In the genomic region with DNA sequence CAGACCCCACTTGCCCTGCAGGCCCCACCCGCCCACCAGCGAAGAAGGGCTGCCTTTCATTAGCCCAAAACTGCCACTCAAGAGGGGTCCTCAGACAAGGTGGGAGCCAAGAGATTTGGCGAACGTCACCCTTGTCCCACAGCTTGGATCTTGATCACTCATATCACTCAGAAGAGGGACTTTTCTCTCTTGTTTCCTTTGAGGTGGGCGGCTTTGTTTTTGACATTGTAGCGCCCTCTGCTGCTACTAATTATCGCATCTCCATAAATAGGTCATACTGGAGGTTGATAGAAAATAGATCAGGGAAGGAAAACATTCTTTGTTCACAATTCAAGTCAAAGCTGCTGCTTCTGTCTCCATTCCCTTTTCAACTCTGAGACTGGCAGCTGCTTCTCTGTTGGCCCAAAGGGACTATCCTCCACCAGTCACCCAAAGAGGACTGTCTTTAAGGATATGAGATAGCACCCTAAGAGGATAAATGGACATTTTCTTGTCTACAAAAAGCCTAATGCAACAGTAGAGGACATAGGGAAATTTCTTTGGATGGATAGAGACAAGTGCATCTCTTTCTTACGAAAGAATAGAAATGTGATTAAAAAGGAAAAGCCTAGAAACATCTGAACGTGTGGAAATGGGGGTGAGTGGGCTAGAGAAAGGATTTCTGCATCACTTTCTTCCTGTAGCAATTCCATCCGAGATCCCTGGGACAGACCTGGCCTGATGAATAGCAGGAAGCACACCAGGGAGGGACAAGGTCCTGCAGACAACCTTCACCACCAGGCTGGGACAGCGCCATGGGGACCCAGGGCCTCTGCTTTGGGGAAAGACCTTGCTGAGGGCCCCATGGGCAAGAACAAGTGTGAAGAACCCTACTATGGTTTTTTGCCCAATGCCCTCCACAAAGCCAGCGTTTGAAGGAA, we compare ENCODE assay signal across 8 cellular contexts.
DNase-seq lines count a peak whose midpoint lies in the region; ATAC-seq, FAIRE-seq and TF ChIP-seq lines count a peak whose summit lies in the region.

No MANE protein-coding gene starts in this region.

- no peak for ATAC-seq in Panc1
- ATAC-seq in activated naive CD8-positive, alpha-beta T cell treated with anti-CD3 and anti-CD28 coated beads, Interleukin-2, amount 50 U/mL, for 24 hours: no peak

- H3K4me1 Mint-ChIP-seq in activated naive CD8-positive, alpha-beta T cell treated with anti-CD3 and anti-CD28 coated beads, Interleukin-2, amount 50 U/mL, for 24 hours: peaks cover 49% of the 10 kb centered on the region

- H3K79me2 ChIP-seq in neural cell (replicated peaks; ENCODE audit: insufficient read depth, low read length): no peaks in the 10 kb centered on the region

- CTCF ChIA-PET in AG04449 (lab: Yijun Ruan, JAX): interaction anchor here (0.7 to 16.1 kb wide), 30 partner anchors 8 to 249 kb away, joined by 3 to 332 read pairs (median 5); no protein-coding TSS in a partner anchor
- CTCF ChIA-PET in Panc1 (lab: Charles Lee): interaction anchor here (0.5 to 0.7 kb wide), 2 partner anchors 75 to 83 kb away, joined by 4 to 5 read pairs; no protein-coding TSS in a partner anchor

- TF ChIP-seq CTCF in AG04449 (IDR thresholded peaks at IDR 0.05; ENCODE audit: insufficient read depth, low read length, missing control alignments): peak; percentile 36
- TF ChIP-seq CTCF in Panc1 (IDR thresholded peaks at IDR 0.05): peak; percentile 58
- peak; percentile 19 to 70 (median 54) for TF ChIP-seq CTCF in esophagus squamous epithelium (IDR thresholded peaks at IDR 0.05)
- TF ChIP-seq CTCF in neural cell (IDR thresholded peaks at IDR 0.05; ENCODE audit: poor library complexity, severe bottlenecking): peak; percentile 63

- no peaks in the 10 kb centered on the region for H3K9me2 ChIP-seq in neural cell (ENCODE audit: insufficient read depth, low read length)

- H3K9ac ChIP-seq in neural cell (ENCODE audit: low read length): no peak overlapping the region

- H3K4me3 Mint-ChIP-seq in activated naive CD8-positive, alpha-beta T cell treated with anti-CD3 and anti-CD28 coated beads, Interleukin-2, amount 50 U/mL, for 24 hours: no peak overlapping the region

- no peaks in the 10 kb centered on the region for H4K20me1 ChIP-seq in neural cell (ENCODE audit: insufficient read depth)

- DNase-seq in AG04449 (ENCODE audit: low read depth, low spot score): no peak
- peak; percentile 42 for DNase-seq in GM12891 (ENCODE audit: insufficient read length, low spot score)
- DNase-seq in HPDE6-E6E7 (ENCODE audit: extremely low spot score): peak; percentile 26
- no peak for DNase-seq in Panc1 (ENCODE audit: low read depth, low spot score)
- no peak for DNase-seq in esophagus squamous epithelium (lab: John Stamatoyannopoulos, UW)
- DNase-seq in islet precursor cell: no peak
- no peak for DNase-seq in activated naive CD8-positive, alpha-beta T cell treated with anti-CD3 and anti-CD28 coated beads, Interleukin-2, amount 50 U/mL, for 24 hours

- H3F3A ChIP-seq in neural cell (ENCODE audit: insufficient read depth, low read length, poor library complexity, severe bottlenecking): no peaks in the 10 kb centered on the region

- H3K27me3 ChIP-seq in Panc1 (ENCODE audit: control insufficient read depth, insufficient read depth, low read length) (no peaks in the 10 kb centered on the region; the same call in none of the 2 replicates), esophagus squamous epithelium (peaks cover 0 to 31% (median 0%) of the 10 kb centered on the region in 4 donors), neural cell (ENCODE audit: insufficient read depth, low read depth, low read length) (no peaks in the 10 kb centered on the region)

- H2AFZ ChIP-seq in neural cell (ENCODE audit: low read depth, low read length): no peak overlapping the region

- TF ChIP-seq EP300 in neural cell (conservative IDR thresholded peaks at IDR 0.05; ENCODE audit: poor library complexity, severe bottlenecking): no peak

- POLR2A ChIA-PET in AG04449 (lab: Yijun Ruan, JAX): no interaction called here
- POLR2A ChIA-PET in Panc1 (lab: Charles Lee): no interaction called here

- BruUV-seq in Panc1 (replicated peaks; lab: Mats Ljungman, UMichigan): no TSS peak

- in situ Hi-C loops in Panc1 (cut with HindIII; ENCODE audit: low pct_unique_long_range_greater_than_20kb, low sequenced_read_pairs): no loop called here

- H3K9me3 Mint-ChIP-seq in activated naive CD8-positive, alpha-beta T cell treated with anti-CD3 and anti-CD28 coated beads, Interleukin-2, amount 50 U/mL, for 24 hours: no peaks in the 10 kb centered on the region

- WGBS in esophagus squamous epithelium, 2 donors: 56 to 58% methylated on average over 9 to 12 of the region's 12 CpGs

- FAIRE-seq in GM12891 (lab: Jason Lieb, UNC): peak; percentile 85

- no peak overlapping the region for H3K4me2 ChIP-seq in neural cell (ENCODE audit: low read length)

- H3K27ac ChIP-seq in Panc1 (ENCODE audit: low read length): no peak overlapping the region
- no peak overlapping the region for H3K27ac ChIP-seq in esophagus squamous epithelium
- H3K27ac ChIP-seq in neural cell (ENCODE audit: low read length): no peak overlapping the region

- H3K4me3 ChIP-seq in AG04449 (ENCODE audit: low read depth, low read length) (no peak overlapping the region), Panc1 (ENCODE audit: low read depth in 2 of 2, low read length in 2 of 2) (no peak overlapping the region), esophagus squamous epithelium (no peak overlapping the region), neural cell (ENCODE audit: low read length) (no peak overlapping the region)

- H3K36me3 Mint-ChIP-seq in activated naive CD8-positive, alpha-beta T cell treated with anti-CD3 and anti-CD28 coated beads, Interleukin-2, amount 50 U/mL, for 24 hours (ENCODE audit: low read depth): no peaks in the 10 kb centered on the region

- intact Hi-C loops in Panc1 (cut with micrococcal nuclease; ENCODE audit: unreplicated experiment): loop anchor here (2.0 to 10.0 kb wide), 2 partner anchors 86 to 158 kb away; no protein-coding TSS in a partner anchor
- intact Hi-C loops in esophagus squamous epithelium (cut with DNase I): loop anchor here (5.0 to 10.0 kb wide), 2 partner anchors 81 to 148 kb away; no protein-coding TSS in a partner anchor

- H3K36me3 ChIP-seq in Panc1 (ENCODE audit: control insufficient read depth, insufficient read depth, low read length): no peaks in the 10 kb centered on the region
- H3K36me3 ChIP-seq in esophagus squamous epithelium: no peaks in the 10 kb centered on the region
- H3K36me3 ChIP-seq in neural cell (ENCODE audit: insufficient read depth, low read length): no peaks in the 10 kb centered on the region

- TF ChIP-seq RAD21 in neural cell (conservative IDR thresholded peaks at IDR 0.05): peak; percentile 68

- TF ChIP-seq POLR2A in GM12891 (IDR thresholded peaks at IDR 0.05; ENCODE audit: low read depth, low read length): no peak
- no peak for TF ChIP-seq POLR2A in esophagus squamous epithelium (IDR thresholded peaks at IDR 0.05)

- H3K27me3 Mint-ChIP-seq in activated naive CD8-positive, alpha-beta T cell treated with anti-CD3 and anti-CD28 coated beads, Interleukin-2, amount 50 U/mL, for 24 hours: no peaks in the 10 kb centered on the region

- no peaks in the 10 kb centered on the region for H3K4me1 ChIP-seq in Panc1 (ENCODE audit: control insufficient read depth, insufficient read depth, low read length)
- H3K4me1 ChIP-seq in esophagus squamous epithelium: peaks cover 0 to 46% (median 7%) of the 10 kb centered on the region in 3 donors

- H3K9me3 ChIP-seq in Panc1 (ENCODE audit: control insufficient read depth, insufficient read depth, low read depth, low read length): no peaks in the 10 kb centered on the region
- no peaks in the 10 kb centered on the region for H3K9me3 ChIP-seq in esophagus squamous epithelium
- no peaks in the 10 kb centered on the region for H3K9me3 ChIP-seq in neural cell (ENCODE audit: low read length)

- no peak overlapping the region for H3K27ac Mint-ChIP-seq in activated naive CD8-positive, alpha-beta T cell treated with anti-CD3 and anti-CD28 coated beads, Interleukin-2, amount 50 U/mL, for 24 hours

TF ChIP-seq in GM12891, 5 proteins besides CTCF, POLR2A, EP300 and RAD21:
- TF ChIP-seq POU2F2 (IDR thresholded peaks at IDR 0.05; ENCODE audit: low read depth, low read length): no peak
- TF ChIP-seq POLR2AphosphoS5 (IDR thresholded peaks at IDR 0.05; ENCODE audit: low read depth, low read length): no peak
- TF ChIP-seq SPI1 (IDR thresholded peaks at IDR 0.05; ENCODE audit: low read depth, low read length): no peak
- TF ChIP-seq TAF1 (IDR thresholded peaks at IDR 0.05; ENCODE audit: low read depth, low read length): no peak
- TF ChIP-seq PAX5 (IDR thresholded peaks at IDR 0.05; ENCODE audit: insufficient read depth, low read length, severe bottlenecking): no peak

TF ChIP-seq in neural cell, 6 proteins besides CTCF, POLR2A, EP300 and RAD21:
- TF ChIP-seq MXI1 (conservative IDR thresholded peaks at IDR 0.05; ENCODE audit: poor library complexity, severe bottlenecking) (no peak), EZH2 (IDR thresholded peaks at IDR 0.05; ENCODE audit: borderline replicate concordance, insufficient read depth, low read length, poor library complexity, severe bottlenecking) (no peak), SMC3 (conservative IDR thresholded peaks at IDR 0.05; ENCODE audit: poor library complexity) (peak; percentile 71)

Comparison
In these comparisons a context has a peak if more than half of its experiments do, and no peak if none do; other contexts are left out.
1. DNase-seq: peak in GM12891 (single experiment) and HPDE6-E6E7 (single experiment); none in AG04449 (single experiment), Panc1 (single experiment), esophagus squamous epithelium (single experiment), islet precursor cell (single experiment) and activated naive CD8-positive, alpha-beta T cell treated with anti-CD3 and anti-CD28 coated beads, Interleukin-2, amount 50 U/mL, for 24 hours (single experiment).
2. Peak in every context shown above with its lines, with median percentiles within 50 percentile points of each other: CTCF ChIP-seq.